Comparison of ENCODE assay signal across 31 cellular contexts in genomic region chr3:42317137-42317536, GRCh38. TPM values are rescaled to one million over a fixed set of nuclear protein-coding genes. Genes with fewer than 3 reads are reported as not detected.
"Had no signal": no experiment of that assay in that cellular context is flagged by ENCODE, and none has a peak within 500 bp of the region (broad histone marks: within the 10 kb centered on the region; RNA-seq: fewer than 3 reads in every experiment).

No MANE protein-coding gene starts in this region.

- H3K27me3 ChIP-seq: stomach, testis, thyroid gland, tibial artery, tibial nerve, transverse colon, upper lobe of left lung, upper lobe of right lung, vagina had no signal

- ATAC-seq: stimulated activated effector memory CD8-positive, alpha-beta T cell treated with anti-CD3 and anti-CD28 coated beads, Interleukin-12 subunit alpha, Interleukin-12 subunit beta, amount 100 ng/mL, for 72 hours; stimulated activated memory B cell treated with anti-CD40 and anti-IgM and Interleukin-4, amounts not matched to agents 10 μg/mL and 1 μg/mL and 100 μg/mL, for 72 hours; stimulated activated naive B cell treated with anti-CD40 and anti-IgM and Interleukin-4, amounts not matched to agents 10 μg/mL and 1 μg/mL and 100 μg/mL, for 72 hours; stimulated activated naive CD8-positive, alpha-beta T cell treated with anti-CD3 and anti-CD28 coated beads, Interleukin-15, Interleukin-2, amounts not matched to agents 100 U/mL and 50 U/mL, for 24 hours; upper lobe of right lung had no signal

- H3K27ac Mint-ChIP-seq: stimulated activated effector memory CD8-positive, alpha-beta T cell treated with anti-CD3 and anti-CD28 coated beads, Interleukin-12 subunit alpha, Interleukin-12 subunit beta, amount 100 ng/mL, for 72 hours; stimulated activated memory B cell treated with anti-CD40 and anti-IgM and Interleukin-4, amounts not matched to agents 10 μg/mL and 1 μg/mL and 100 μg/mL, for 72 hours; stimulated activated naive B cell treated with anti-CD40 and anti-IgM and Interleukin-4, amounts not matched to agents 10 μg/mL and 1 μg/mL and 100 μg/mL, for 72 hours; stimulated activated naive CD8-positive, alpha-beta T cell treated with anti-CD3 and anti-CD28 coated beads, Interleukin-15, Interleukin-2, amounts not matched to agents 100 ng/mL and 50 ng/mL, for 24 hours; type B pancreatic cell had no signal

- H3K9me3 ChIP-seq: testis, thyroid gland, vagina had no signal

- H3K36me3 ChIP-seq: stomach, suprapubic skin, thoracic aorta, thyroid gland, tibial artery, tibial nerve, transverse colon, upper lobe of left lung, upper lobe of right lung, vagina had no signal

- DNase-seq: stimulated activated CD4-positive, alpha-beta T cell treated with anti-CD3 and anti-CD28 coated beads, Interleukin-2, amount 100 ng/mL, for 48 hours; stimulated activated CD4-positive, alpha-beta T cell treated with anti-CD3 and anti-CD28 coated beads, Interleukin-4, amount 100 ng/mL, for 1 hour; stimulated activated CD4-positive, alpha-beta T cell treated with anti-CD3 and anti-CD28 coated beads, Interleukin-4, amount 100 ng/mL, for 24 hours; stimulated activated CD4-positive, alpha-beta T cell treated with anti-CD3 and anti-CD28 coated beads, Interleukin-4, amount 100 ng/mL, for 4 hours; stimulated activated CD8-positive, alpha-beta memory T cell treated with anti-CD3 and anti-CD28 coated beads, Interleukin-4, amount 100 ng/mL, for 48 hours; stimulated activated naive B cell treated with anti-CD40 and anti-IgM and Interleukin-4, amounts not matched to agents 10 μg/mL and 1 μg/mL and 100 μg/mL, for 72 hours; stimulated activated naive CD4-positive, alpha-beta T cell; stimulated activated naive CD4-positive, alpha-beta T cell treated with Interleukin-2 at 50 U/mL for 16 hours; stimulated activated naive CD8-positive, alpha-beta T cell treated with anti-CD3 and anti-CD28 coated beads, Interleukin-15, Interleukin-2, amounts not matched to agents 100 U/mL and 50 U/mL, for 24 hours; stomach; substantia nigra; testis; thyroid gland; tibial artery; transverse colon; trophoblast cell; upper lobe of left lung; upper lobe of right lung; uterus had no signal

- FAIRE-seq: urothelium cell line had no signal

- H3K4me1 ChIP-seq: stomach, suprapubic skin, testis, thyroid gland, tibial artery, tibial nerve, transverse colon, upper lobe of left lung, upper lobe of right lung, uterus, vagina had no signal

- H3K4me1 Mint-ChIP-seq: stimulated activated effector memory CD8-positive, alpha-beta T cell treated with anti-CD3 and anti-CD28 coated beads, Interleukin-12 subunit alpha, Interleukin-12 subunit beta, amount 100 ng/mL, for 72 hours; stimulated activated memory B cell treated with anti-CD40 and anti-IgM and Interleukin-4, amounts not matched to agents 10 μg/mL and 1 μg/mL and 100 μg/mL, for 72 hours; stimulated activated naive B cell treated with anti-CD40 and anti-IgM and Interleukin-4, amounts not matched to agents 10 μg/mL and 1 μg/mL and 100 μg/mL, for 72 hours had no signal

- H3K4me3 ChIP-seq: stomach, suprapubic skin, testis, thoracic aorta, thyroid gland, tibial artery, tibial nerve, transverse colon, upper lobe of left lung, upper lobe of right lung, uterus, vagina had no signal

- H3K4me3 Mint-ChIP-seq: stimulated activated effector memory CD8-positive, alpha-beta T cell treated with anti-CD3 and anti-CD28 coated beads, Interleukin-12 subunit alpha, Interleukin-12 subunit beta, amount 100 ng/mL, for 72 hours; stimulated activated memory B cell treated with anti-CD40 and anti-IgM and Interleukin-4, amounts not matched to agents 10 μg/mL and 1 μg/mL and 100 μg/mL, for 72 hours; stimulated activated naive B cell treated with anti-CD40 and anti-IgM and Interleukin-4, amounts not matched to agents 10 μg/mL and 1 μg/mL and 100 μg/mL, for 72 hours; stimulated activated naive CD8-positive, alpha-beta T cell treated with anti-CD3 and anti-CD28 coated beads, Interleukin-15, Interleukin-2, amounts not matched to agents 100 ng/mL and 50 ng/mL, for 24 hours; type B pancreatic cell had no signal

- H3K27ac ChIP-seq: stomach, suprapubic skin, testis, thoracic aorta, thyroid gland, tibial artery, tibial nerve, transverse colon, upper lobe of left lung, upper lobe of right lung, uterus, vagina had no signal

RNA-seq across cellular contexts. Expression of gene CCK, which starts 51.2 kb away (rescaled TPM):
- total RNA-seq: subcutaneous adipose tissue, thoracic aorta, tibial nerve, ureter, urinary bladder, uterus, vagina had no signal
- polyA plus RNA-seq: urinary bladder had no signal
